In genomic region chr12:109308534-109309440, GRCh38 we compare ENCODE assay signal across 8 cellular contexts.
DNase-seq lines count a peak whose midpoint lies in the region; ATAC-seq and TF ChIP-seq lines count a peak whose summit lies in the region.

TSS of gene FOXN4 (minus strand) at chr12:109309284. CDS start at chr12:109308321, 963 bp downstream.

- H3K4me1 Mint-ChIP-seq in stimulated activated memory B cell treated with anti-CD40 and anti-IgM and Interleukin-4, amounts not matched to agents 10 μg/mL and 1 μg/mL and 100 μg/mL, for 72 hours: peaks cover 15% of the 10 kb centered on the region

- no peak for ATAC-seq in RWPE2 (ENCODE audit: low read depth)
- ATAC-seq in stimulated activated memory B cell treated with anti-CD40 and anti-IgM and Interleukin-4, amounts not matched to agents 10 μg/mL and 1 μg/mL and 100 μg/mL, for 72 hours: no peak
- ATAC-seq in HG02973 (IDR thresholded peaks at IDR 0.05; ENCODE audit: unreplicated experiment): no peak

- no peaks in the 10 kb centered on the region for H3K36me3 Mint-ChIP-seq in stimulated activated memory B cell treated with anti-CD40 and anti-IgM and Interleukin-4, amounts not matched to agents 10 μg/mL and 1 μg/mL and 100 μg/mL, for 72 hours

- no peak within 1 kb of the TSS for H3K27ac ChIP-seq in RWPE2 (ENCODE audit: poor library complexity, severe bottlenecking)

- peak; percentile 51 for DNase-seq in NCI-H2227 (lab: John Stamatoyannopoulos, UW; ENCODE audit: unreplicated experiment)
- DNase-seq in NCI-H2227 treated with DMSO at 0.1 percent for 48 hours (lab: John Stamatoyannopoulos, UW): no peak
- no peak for DNase-seq in RWPE2 (ENCODE audit: low spot score)
- DNase-seq in DMS153 (lab: John Stamatoyannopoulos, UW): no peak
- no peak for DNase-seq in SW 1271 (lab: John Stamatoyannopoulos, UW)

- H3K4me1 ChIP-seq in RWPE2 (ENCODE audit: insufficient read depth, poor library complexity, severe bottlenecking): no peaks in the 10 kb centered on the region

- H3K4me3 ChIP-seq in RWPE2 (ENCODE audit: severe bottlenecking) (peak within 1 kb of the TSS; percentile 37), iPS-11a (ENCODE audit: low read depth, low read length) (peak within 1 kb of the TSS; percentile 53)

- peaks cover 73% of the 10 kb centered on the region for H3K27me3 ChIP-seq in RWPE2 (ENCODE audit: insufficient read depth, poor library complexity, severe bottlenecking)

- no peak for TF ChIP-seq CTCF in RWPE2 (IDR thresholded peaks at IDR 0.05; ENCODE audit: poor library complexity, severe bottlenecking)

- peak within 1 kb of the TSS; percentile 64 for H3K27ac Mint-ChIP-seq in stimulated activated memory B cell treated with anti-CD40 and anti-IgM and Interleukin-4, amounts not matched to agents 10 μg/mL and 1 μg/mL and 100 μg/mL, for 72 hours

- peaks cover 95% of the 10 kb centered on the region for H3K27me3 Mint-ChIP-seq in stimulated activated memory B cell treated with anti-CD40 and anti-IgM and Interleukin-4, amounts not matched to agents 10 μg/mL and 1 μg/mL and 100 μg/mL, for 72 hours

- H3K4me3 Mint-ChIP-seq in stimulated activated memory B cell treated with anti-CD40 and anti-IgM and Interleukin-4, amounts not matched to agents 10 μg/mL and 1 μg/mL and 100 μg/mL, for 72 hours: peak within 1 kb of the TSS; percentile 85

- H3K9me3 Mint-ChIP-seq in stimulated activated memory B cell treated with anti-CD40 and anti-IgM and Interleukin-4, amounts not matched to agents 10 μg/mL and 1 μg/mL and 100 μg/mL, for 72 hours: no peaks in the 10 kb centered on the region

- H3K36me3 ChIP-seq in RWPE2 (ENCODE audit: low read depth): no peaks in the 10 kb centered on the region

- H3K9me3 ChIP-seq in RWPE2 (ENCODE audit: severe bottlenecking): no peaks in the 10 kb centered on the region
